In the genomic region with DNA sequence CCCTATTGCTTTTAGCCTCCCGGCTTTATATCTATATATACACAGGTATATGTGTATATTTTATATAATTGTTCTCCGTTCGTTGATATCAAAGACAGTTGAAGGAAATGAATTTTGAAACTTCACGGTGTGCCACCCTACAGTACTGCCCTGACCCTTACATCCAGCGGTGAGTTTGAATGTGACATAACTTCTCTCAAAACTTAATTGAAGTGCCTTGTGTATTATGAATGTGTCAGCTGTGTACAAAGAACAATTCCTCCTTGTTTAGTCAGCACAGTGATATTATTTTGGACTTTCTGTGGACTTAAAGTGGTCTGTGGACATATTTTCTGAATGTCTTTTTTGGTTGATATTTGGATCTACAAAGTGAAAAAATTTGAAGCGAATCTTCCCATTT, we compare ENCODE assay signal across 1 cellular context.
TF ChIP-seq lines count a peak whose summit lies in the region.

No MANE protein-coding gene starts in this region.

TF ChIP-seq in A549, 52 proteins besides CTCF, POLR2A, EP300 and RAD21 (continued from another document):
- TF ChIP-seq, protein P1, sequence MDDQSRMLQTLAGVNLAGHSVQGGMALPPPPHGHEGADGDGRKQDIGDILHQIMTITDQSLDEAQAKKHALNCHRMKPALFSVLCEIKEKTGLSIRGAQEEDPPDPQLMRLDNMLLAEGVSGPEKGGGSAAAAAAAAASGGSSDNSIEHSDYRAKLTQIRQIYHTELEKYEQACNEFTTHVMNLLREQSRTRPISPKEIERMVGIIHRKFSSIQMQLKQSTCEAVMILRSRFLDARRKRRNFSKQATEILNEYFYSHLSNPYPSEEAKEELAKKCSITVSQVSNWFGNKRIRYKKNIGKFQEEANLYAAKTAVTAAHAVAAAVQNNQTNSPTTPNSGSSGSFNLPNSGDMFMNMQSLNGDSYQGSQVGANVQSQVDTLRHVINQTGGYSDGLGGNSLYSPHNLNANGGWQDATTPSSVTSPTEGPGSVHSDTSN (IDR thresholded peaks at IDR 0.05): no peak
- no peak for TF ChIP-seq FOXS1 (CRISPR knock-in tag; IDR thresholded peaks at IDR 0.05)
- TF ChIP-seq, protein P2, sequence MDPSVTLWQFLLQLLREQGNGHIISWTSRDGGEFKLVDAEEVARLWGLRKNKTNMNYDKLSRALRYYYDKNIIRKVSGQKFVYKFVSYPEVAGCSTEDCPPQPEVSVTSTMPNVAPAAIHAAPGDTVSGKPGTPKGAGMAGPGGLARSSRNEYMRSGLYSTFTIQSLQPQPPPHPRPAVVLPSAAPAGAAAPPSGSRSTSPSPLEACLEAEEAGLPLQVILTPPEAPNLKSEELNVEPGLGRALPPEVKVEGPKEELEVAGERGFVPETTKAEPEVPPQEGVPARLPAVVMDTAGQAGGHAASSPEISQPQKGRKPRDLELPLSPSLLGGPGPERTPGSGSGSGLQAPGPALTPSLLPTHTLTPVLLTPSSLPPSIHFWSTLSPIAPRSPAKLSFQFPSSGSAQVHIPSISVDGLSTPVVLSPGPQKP (IDR thresholded peaks at IDR 0.05; ENCODE audit: low read depth, low read length): no peak
- TF ChIP-seq JUNB (IDR thresholded peaks at IDR 0.05): no peak
- no peak for TF ChIP-seq POLR2AphosphoS2 (conservative IDR thresholded peaks at IDR 0.05; ENCODE audit: low read length)
- no peak for TF ChIP-seq CHD4 (IDR thresholded peaks at IDR 0.05; ENCODE audit: borderline replicate concordance)
- no peak for TF ChIP-seq CEBPB (IDR thresholded peaks at IDR 0.05)
TF ChIP-seq in A549: peak in this region for 0.
